In the genomic region with DNA sequence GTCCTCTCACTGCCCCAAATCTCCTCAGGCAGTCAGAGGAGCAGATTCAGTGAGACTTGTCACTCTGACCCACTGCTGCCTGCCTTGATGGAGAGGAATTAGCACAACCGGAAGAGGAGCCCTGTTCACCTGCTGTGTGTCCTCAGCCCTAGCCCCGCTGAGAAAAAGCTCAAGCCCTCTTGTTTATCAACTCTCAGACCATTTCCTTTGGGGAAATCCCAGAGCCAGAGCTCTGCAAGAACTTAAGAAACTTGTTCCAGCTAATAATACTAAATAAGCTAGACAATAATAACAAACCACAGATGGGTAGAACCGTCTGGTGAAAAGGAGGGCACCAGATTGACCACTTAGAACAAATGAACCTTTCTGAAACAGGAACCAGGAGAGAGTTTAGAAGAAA, we compare ENCODE assay signal across 11 cellular contexts. TPM values are rescaled to one million over a fixed set of nuclear protein-coding genes. Genes with fewer than 3 reads are reported as not detected.
DNase-seq lines count a peak whose midpoint lies in the region; ATAC-seq and TF ChIP-seq lines count a peak whose summit lies in the region.
"Had no signal": no experiment of that assay in that cellular context is flagged by ENCODE, and none has a peak within 500 bp of the region (broad histone marks: within the 10 kb centered on the region; RNA-seq: fewer than 3 reads in every experiment).

No MANE protein-coding gene starts in this region.

- H4K8ac ChIP-seq in neuronal stem cell (ENCODE audit: low read depth, low read length) = no peak overlapping the region

- H3K14ac ChIP-seq in neuronal stem cell (ENCODE audit: low read length) = no peak overlapping the region

- H4K91ac ChIP-seq in neuronal stem cell (ENCODE audit: low read depth, low read length, poor library complexity) = no peak overlapping the region

- H2BK5ac ChIP-seq in neuronal stem cell (ENCODE audit: low read length) = no peak overlapping the region

- no peak for TF ChIP-seq POLR2A in GM18505 (IDR thresholded peaks at IDR 0.05; ENCODE audit: borderline replicate concordance, extremely low read depth, insufficient read depth, insufficient read length)

- H2BK12ac ChIP-seq in neuronal stem cell (ENCODE audit: low read length) = no peak overlapping the region

- H3K9me3 ChIP-seq in neuronal stem cell (replicated peaks in 1 of 2; ENCODE audit: control insufficient read depth in 2 of 2, insufficient read depth in 1 of 2, low read depth in 1 of 2, low read length in 2 of 2) = peaks cover 2 to 11% of the 10 kb centered on the region in 2 donors
- H3K9me3 ChIP-seq: testis had no signal

- H3K27me3 ChIP-seq in neuronal stem cell (ENCODE audit: control insufficient read depth in 3 of 3, insufficient read depth in 3 of 3, low read depth in 1 of 3, low read length in 3 of 3) = no peaks in the 10 kb centered on the region
- H3K27me3 ChIP-seq: testis had no signal

- no peaks in the 10 kb centered on the region for H3K4me1 ChIP-seq in neuronal stem cell (ENCODE audit: control insufficient read depth in 2 of 2, insufficient read depth in 1 of 2, low read depth in 1 of 2, low read length in 2 of 2)
- H3K4me1 ChIP-seq: testis had no signal

- peak overlapping the region; percentile 27 for H2AFZ ChIP-seq in neuronal stem cell (ENCODE audit: low read length)

- no peak overlapping the region for H2AK5ac ChIP-seq in neuronal stem cell (ENCODE audit: low read depth, low read length)

- no peak overlapping the region for H3K4ac ChIP-seq in neuronal stem cell (ENCODE audit: low read length)

- no peak overlapping the region for H3K18ac ChIP-seq in neuronal stem cell (ENCODE audit: low read length)

- H3K27ac ChIP-seq in neuronal stem cell (replicated peaks; ENCODE audit: low read length) = no peak overlapping the region
- H3K27ac ChIP-seq: testis had no signal

- no peak overlapping the region for H3K4me2 ChIP-seq in neuronal stem cell (ENCODE audit: insufficient read depth, low read length, poor library complexity, severe bottlenecking)

- no peak overlapping the region for H3K23ac ChIP-seq in neuronal stem cell (ENCODE audit: low read depth, low read length, poor library complexity)

- no peak overlapping the region for H2BK15ac ChIP-seq in neuronal stem cell (ENCODE audit: low read length)

- WGBS in neuronal stem cell (ENCODE audit: extremely low coverage in 2 of 2, insufficient read length in 2 of 2, insufficient replicate concordance in 1 of 2), 2 donors = no CpG with 5 or more reads among the region's 3 CpGs

- no peaks in the 10 kb centered on the region for H3K36me3 ChIP-seq in neuronal stem cell (replicated peaks in 1 of 2; ENCODE audit: control insufficient read depth in 2 of 2, insufficient read depth in 2 of 2, low read length in 2 of 2)

- no peak overlapping the region for H3K4me3 ChIP-seq in neuronal stem cell (ENCODE audit: low read length in 2 of 2)
- H3K4me3 ChIP-seq: testis had no signal

- no peak overlapping the region for H2BK120ac ChIP-seq in neuronal stem cell (ENCODE audit: low read depth, low read length)

- no peak overlapping the region for H3K9ac ChIP-seq in neuronal stem cell (ENCODE audit: low read depth, low read length, poor library complexity)

- DNase-seq in NAMALWA (ENCODE audit: low spot score) (peak; percentile 24), neuronal stem cell (ENCODE audit: low spot score) (no peak), C1 segment of cervical spinal cord (lab: John Stamatoyannopoulos, UW) (no peak), GOT3 (lab: John Stamatoyannopoulos, UW) (no peak)
- no peak for DNase-seq in activated CD4-positive, alpha-beta T cell treated with anti-CD3 and anti-CD28 coated beads for 48 hours
- DNase-seq: activated CD8-positive, alpha-beta memory T cell treated with anti-CD3 and anti-CD28 coated beads, Interleukin-2, amount 50 U/mL, for 4 hours; glutamatergic neuron; testis had no signal

- ATAC-seq in GM19328 (IDR thresholded peaks at IDR 0.05; ENCODE audit: unreplicated experiment) (peak; percentile 60), HG02763 (IDR thresholded peaks at IDR 0.05; ENCODE audit: unreplicated experiment) (peak; percentile 75), GM18505 (IDR thresholded peaks at IDR 0.05; ENCODE audit: unreplicated experiment) (no peak)

- H3K79me1 ChIP-seq in neuronal stem cell (ENCODE audit: low read depth, low read length) = no peaks in the 10 kb centered on the region

RNA-seq across cellular contexts. Expression of a gene that starts 37.7 kb away (rescaled TPM):
- polyA plus RNA-seq in neuronal stem cell (2013, experiment 1 of 2) = 178 TPM
- polyA plus RNA-seq in neuronal stem cell (2013, experiment 2 of 2) = 189 TPM
